Comparison of ENCODE assay signal across 8 cellular contexts in the genomic region with DNA sequence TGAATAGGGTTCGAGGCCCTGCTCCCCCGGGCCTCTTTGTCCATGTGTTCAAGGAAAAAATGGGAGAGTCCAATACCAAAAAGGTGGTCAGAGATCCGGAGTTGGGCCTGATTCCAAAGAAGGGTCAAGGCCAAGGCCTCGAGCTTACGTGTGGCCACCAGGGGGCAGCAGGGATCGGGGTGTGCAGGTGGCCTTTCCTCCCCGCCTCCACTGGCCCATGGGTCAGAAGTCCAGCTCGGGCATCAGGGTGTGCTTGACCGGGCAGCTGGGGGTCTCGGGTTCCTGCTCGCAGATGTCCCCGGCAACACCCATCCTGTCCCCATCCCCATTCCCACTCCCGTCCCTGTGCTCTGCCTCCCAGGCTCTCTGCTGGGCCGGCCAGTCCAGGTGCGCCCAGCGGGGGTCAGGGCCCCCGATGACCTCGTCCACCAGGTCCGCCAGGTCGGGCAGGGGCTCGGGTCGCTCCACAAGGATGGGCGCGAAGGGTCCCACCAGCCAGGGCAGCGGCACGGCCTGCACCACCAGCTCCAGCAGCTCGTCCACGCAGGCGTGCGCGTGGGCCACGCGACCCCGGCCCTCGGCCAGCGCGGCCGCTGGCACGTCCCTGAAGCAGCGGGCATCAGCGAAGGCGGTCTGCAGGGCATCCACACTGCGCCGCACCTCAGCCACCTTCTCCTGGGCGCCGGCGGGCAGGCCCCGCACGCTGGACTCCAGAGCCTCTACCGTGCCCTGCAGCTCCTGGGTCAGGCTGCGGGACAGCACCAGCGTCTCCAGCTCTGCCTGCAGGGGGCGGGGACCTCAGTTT. TPM values are rescaled to one million over a fixed set of nuclear protein-coding genes. Genes with fewer than 3 reads are reported as not detected.
DNase-seq lines count a peak whose midpoint lies in the region; ATAC-seq and TF ChIP-seq lines count a peak whose summit lies in the region.

No MANE protein-coding gene starts in this region.

- no peaks in the 10 kb centered on the region for H3K27me3 Mint-ChIP-seq in CD4-positive, alpha-beta T cell

- peak; percentile 41 for TF ChIP-seq CTCF in CD4-positive, alpha-beta T cell (IDR thresholded peaks at IDR 0.05)
- TF ChIP-seq CTCF in fibroblast of pulmonary artery (IDR thresholded peaks at IDR 0.05; ENCODE audit: low read length, missing control alignments) = peak; percentile 76

- H3K4me3 ChIP-seq in HAP-1 (no peak overlapping the region), fibroblast of pulmonary artery (replicated peaks; ENCODE audit: low read depth, low read length) (no peak overlapping the region)

- CTCF ChIA-PET in CD4-positive, alpha-beta T cell (lab: Charles Lee) = interaction anchor here (0.8 to 1.0 kb wide), 2 partner anchors 12 to 52 kb away, joined by 3 read pairs; a partner anchor contains a TSS

- no peaks in the 10 kb centered on the region for H3K27me3 ChIP-seq in CD4-positive, alpha-beta T cell (ENCODE audit: control insufficient read depth, insufficient read depth, low read length)
- H3K27me3 ChIP-seq in HAP-1 (ENCODE audit: low read depth) = no peaks in the 10 kb centered on the region

- no peak overlapping the region for H3K4me3 Mint-ChIP-seq in CD4-positive, alpha-beta T cell

- H3K9me3 ChIP-seq in CD4-positive, alpha-beta T cell (ENCODE audit: control insufficient read depth, low read length) = no peaks in the 10 kb centered on the region
- no peaks in the 10 kb centered on the region for H3K9me3 ChIP-seq in HAP-1

- in situ Hi-C loops in HAP-1 (cut with MboI; ENCODE audit: low sequenced_read_pairs) = no loop called here

- peak in 4 of 10 experiments; percentile 5 to 14 (median 8) for DNase-seq in CD4-positive, alpha-beta T cell
- peak; percentile 11 to 80 for DNase-seq in HAP-1 (ENCODE audit: low spot score in 2 of 2)
- peak; percentile 11 for DNase-seq in T-helper 9 cell
- DNase-seq in fibroblast of pulmonary artery (ENCODE audit: low read depth) = peak; percentile 49
- peak; percentile 41 for DNase-seq in retina
- DNase-seq in NCI-H526 treated with DMSO at 0.1 percent for 48 hours (lab: John Stamatoyannopoulos, UW) = no peak

- no peaks in the 10 kb centered on the region for H3K36me3 ChIP-seq in HAP-1 (replicated peaks)

- intact Hi-C loops in CD4-positive, alpha-beta T cell (cut with DNase I, micrococcal nuclease) = loop anchor here (2.0 kb wide), 1 partner anchor 257 kb away; no protein-coding TSS in a partner anchor

- H3K27ac ChIP-seq in CD4-positive, alpha-beta T cell (ENCODE audit: low read depth, low read length) = no peak overlapping the region

- POLR2A ChIA-PET in CD4-positive, alpha-beta T cell (lab: Charles Lee) = interaction anchor here (1.3 kb wide), 1 partner anchor 52 kb away, joined by 3 read pairs; no protein-coding TSS in a partner anchor

- H3K36me3 Mint-ChIP-seq in CD4-positive, alpha-beta T cell (ENCODE audit: low read depth) = no peaks in the 10 kb centered on the region

- ATAC-seq in CD4-positive, alpha-beta T cell (ENCODE audit: poor library complexity) = no peak
- no peak for ATAC-seq in HG02938 (IDR thresholded peaks at IDR 0.05; ENCODE audit: unreplicated experiment)
- no peak for ATAC-seq in HG02870 (IDR thresholded peaks at IDR 0.05; ENCODE audit: unreplicated experiment)

- H3K4me1 Mint-ChIP-seq in CD4-positive, alpha-beta T cell (ENCODE audit: low read depth) = no peaks in the 10 kb centered on the region

- H3K9me3 Mint-ChIP-seq in CD4-positive, alpha-beta T cell = no peaks in the 10 kb centered on the region

- H3K4me1 ChIP-seq in HAP-1 = no peaks in the 10 kb centered on the region

- no peak overlapping the region for H3K27ac Mint-ChIP-seq in CD4-positive, alpha-beta T cell

RNA-seq across cellular contexts. Expression of a gene that starts 5.2 kb away (rescaled TPM):
- total RNA-seq in CD4-positive, alpha-beta T cell = not detected

RNA-seq across cellular contexts. Expression of a gene that starts 11.5 kb away (rescaled TPM):
- total RNA-seq in CD4-positive, alpha-beta T cell = under 1 TPM; 0.31 to 0.93 TPM

RNA-seq across cellular contexts. Expression of a gene that starts 16.3 kb away (rescaled TPM):
- not detected for total RNA-seq in CD4-positive, alpha-beta T cell

RNA-seq across cellular contexts. Expression of a gene that starts 36.0 kb away (rescaled TPM):
- under 1 TPM; 0.14 to 0.17 TPM for total RNA-seq in CD4-positive, alpha-beta T cell

RNA-seq across cellular contexts. Expression of a gene that starts 51.4 kb away (rescaled TPM):
- total RNA-seq in CD4-positive, alpha-beta T cell = 10 to 100 TPM; 17.2 to 18.0 TPM
